In the genomic region with DNA sequence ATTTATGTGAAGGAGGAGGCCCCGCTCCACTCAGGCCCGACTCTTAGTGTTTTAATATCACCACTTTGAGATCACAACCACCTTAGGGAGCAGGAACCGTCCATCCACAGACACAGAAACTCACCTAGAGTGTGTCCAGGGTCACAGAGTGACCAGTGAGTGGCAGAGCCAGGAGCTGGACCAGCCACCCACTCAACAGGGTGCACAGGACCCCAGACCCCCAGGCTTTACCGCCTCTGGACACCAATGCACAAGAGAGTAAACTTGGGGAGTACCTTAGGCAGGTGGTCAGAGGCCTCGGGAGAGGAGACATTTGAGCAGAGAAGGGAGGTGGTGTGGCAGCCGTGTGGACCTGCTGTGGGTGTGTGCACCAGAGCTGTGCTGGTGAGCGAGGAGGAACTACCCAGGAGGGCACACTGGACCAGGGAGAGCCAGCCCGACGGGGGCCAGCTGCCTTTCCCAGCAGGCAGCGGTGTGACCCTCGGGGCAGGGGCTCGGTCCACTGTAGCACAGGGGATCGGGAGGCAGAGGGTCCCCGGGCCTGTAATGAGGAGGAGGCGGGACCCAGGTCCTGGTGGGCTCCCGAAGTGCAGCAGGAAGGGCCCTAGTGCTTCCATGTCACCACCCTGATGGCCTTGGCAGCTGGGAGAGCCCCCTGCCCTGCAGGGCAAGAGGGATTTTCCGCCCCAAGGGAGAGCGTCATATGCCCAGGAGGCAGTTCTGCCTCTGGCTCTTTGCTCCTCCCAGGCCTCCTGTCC, we compare ENCODE assay signal across 17 cellular contexts. TPM values are rescaled to one million over a fixed set of nuclear protein-coding genes. Genes with fewer than 3 reads are reported as not detected.
A peak's percentile ranks its signal among the peaks of the same experiment; 100 is the strongest.
DNase-seq lines count a peak whose midpoint lies in the region; ATAC-seq and TF ChIP-seq lines count a peak whose summit lies in the region.
"Had no signal": no experiment of that assay in that cellular context is flagged by ENCODE, and none has a peak within 500 bp of the region (broad histone marks: within the 10 kb centered on the region; RNA-seq: fewer than 3 reads in every experiment).

No MANE protein-coding gene starts in this region.

- no TSS peak for BruUV-seq in IMR-90 (replicated peaks; lab: Mats Ljungman, UMichigan)

- TF ChIP-seq POLR2A in IMR-90 (IDR thresholded peaks at IDR 0.05; ENCODE audit: low read depth, low read length), result no peak

- DNase-seq in CD4-positive, alpha-beta T cell, result peak in 1 of 10 experiments; percentile 32
- DNase-seq in IMR-90, result no peak
- DNase-seq in central memory CD8-positive, alpha-beta T cell (ENCODE audit: low spot score in 2 of 2), result no peak
- DNase-seq in natural killer cell treated with Interleukin-12 subunit alpha and Interleukin-12 subunit beta and Interleukin-15 and Interleukin-18, amount 100 ng/mL, for 72 hours (ENCODE audit: low spot score), result peak; percentile 56
- DNase-seq in GM19238 (ENCODE audit: insufficient read length, low spot score), result no peak
- DNase-seq in CD1c-positive myeloid dendritic cell (ENCODE audit: extremely low spot score), result no peak
- DNase-seq in activated T-cell treated with anti-CD3 and anti-CD28 coated beads for 4 hours, result no peak
- DNase-seq: erythroblast; GF-D8; SK-N-SH; stimulated activated CD4-positive, alpha-beta T cell treated with anti-CD3 and anti-CD28 coated beads, Interleukin-2, amount 100 ng/mL, for 48 hours had no signal

- no peaks in the 10 kb centered on the region for H3K4me1 ChIP-seq in IMR-90 (ENCODE audit: control insufficient read depth, insufficient read depth, low read length)

- H4K91ac ChIP-seq in IMR-90 (ENCODE audit: insufficient read depth, low read depth, low read length), result no peak overlapping the region

- no peak overlapping the region for H4K8ac ChIP-seq in IMR-90 (ENCODE audit: low read depth in 2 of 2, low read length in 2 of 2)

- no peak overlapping the region for H2AK5ac ChIP-seq in IMR-90 (ENCODE audit: low read depth, low read length)

- H3K27ac ChIP-seq in CD4-positive, alpha-beta T cell (ENCODE audit: low read depth, low read length), result peak overlapping the region; percentile 13
- H3K27ac ChIP-seq in IMR-90 (ENCODE audit: insufficient read depth, low read length), result no peak overlapping the region
- H3K27ac ChIP-seq: C4-2B had no signal

- H3K56ac ChIP-seq in IMR-90 (ENCODE audit: extremely low read depth, insufficient read depth, low read length), result no peak overlapping the region

- H3K9ac ChIP-seq in IMR-90 (ENCODE audit: low read depth, low read length), result no peak overlapping the region
- H3K9ac ChIP-seq: SK-N-SH had no signal

- no peak for TF ChIP-seq RAD21 in IMR-90 (IDR thresholded peaks at IDR 0.05; ENCODE audit: low read length)

- no peaks in the 10 kb centered on the region for H3K36me3 ChIP-seq in IMR-90 (ENCODE audit: control insufficient read depth, insufficient read depth, low read length)

- no peak overlapping the region for H2BK120ac ChIP-seq in IMR-90 (ENCODE audit: low read depth, low read length)

- no peaks in the 10 kb centered on the region for H4K20me1 ChIP-seq in IMR-90 (ENCODE audit: insufficient read depth, low read length)

- in situ Hi-C loops in IMR-90 (cut with MboI; ENCODE audit: low sequenced_read_pairs), result no loop called here

- no peaks in the 10 kb centered on the region for H3K27me3 ChIP-seq in CD4-positive, alpha-beta T cell (ENCODE audit: control insufficient read depth, insufficient read depth, low read length)
- H3K27me3 ChIP-seq in IMR-90 (ENCODE audit: control insufficient read depth, insufficient read depth, low read length), result peaks cover 41% of the 10 kb centered on the region

- TF ChIP-seq CTCF in CD4-positive, alpha-beta T cell (IDR thresholded peaks at IDR 0.05), result no peak
- no peak for TF ChIP-seq CTCF in IMR-90 (conservative IDR thresholded peaks at IDR 0.05; ENCODE audit: low read depth, low read length)

- POLR2A ChIA-PET in CD4-positive, alpha-beta T cell (lab: Charles Lee), result interaction anchor here (7.0 to 8.2 kb wide), 2 partner anchors 10 to 18 kb away, joined by 148 to 185 read pairs; partner anchors contain the start of genes NLRP6 and PGGHG
- POLR2A ChIA-PET in IMR-90 (lab: Charles Lee; ENCODE audit: unreplicated experiment), result no interaction called here

- H3K27me3 Mint-ChIP-seq in CD4-positive, alpha-beta T cell, result no peaks in the 10 kb centered on the region
- no peaks in the 10 kb centered on the region for H3K27me3 Mint-ChIP-seq in central memory CD8-positive, alpha-beta T cell
- no peaks in the 10 kb centered on the region for H3K27me3 Mint-ChIP-seq in natural killer cell treated with Interleukin-12 subunit alpha and Interleukin-12 subunit beta and Interleukin-15 and Interleukin-18, amount 100 ng/mL, for 72 hours
- H3K27me3 Mint-ChIP-seq: activated naive CD4-positive, alpha-beta T cell treated with anti-CD3 and anti-CD28 coated beads, Interleukin-2, amount 50 U/mL, for 24 hours; stimulated activated naive CD8-positive, alpha-beta T cell treated with anti-CD3 and anti-CD28 coated beads, Interleukin-15, Interleukin-2, amounts not matched to agents 100 ng/mL and 50 ng/mL, for 24 hours had no signal

- H3K4ac ChIP-seq in IMR-90 (ENCODE audit: low read depth, low read length), result no peak overlapping the region

- 67% methylated on average over 3 of the region's 18 CpGs; no CpG with 5 or more reads in 1 of the 2 experiments for WGBS in IMR-90 (ENCODE audit: extremely low coverage in 2 of 2, insufficient read length in 1 of 2), 2 experiments

- no peaks in the 10 kb centered on the region for H3K79me1 ChIP-seq in IMR-90 (ENCODE audit: low read depth in 1 of 2, low read length in 2 of 2)

- H3K4me3 ChIP-seq in IMR-90 (ENCODE audit: insufficient read depth, low read depth, low read length), result no peak overlapping the region

- no peak overlapping the region for H2BK20ac ChIP-seq in IMR-90 (ENCODE audit: low read depth, low read length)

- no peak overlapping the region for H2BK5ac ChIP-seq in IMR-90 (ENCODE audit: low read depth, low read length, poor library complexity, severe bottlenecking)

- no peak overlapping the region for H3K23ac ChIP-seq in IMR-90 (ENCODE audit: low read depth, low read length)

- no peaks in the 10 kb centered on the region for H3K9me1 ChIP-seq in IMR-90 (ENCODE audit: insufficient read depth, low read length)

- no peak overlapping the region for H2AFZ ChIP-seq in IMR-90 (replicated peaks; ENCODE audit: low read length, poor library complexity)

- H2AK9ac ChIP-seq in IMR-90 (replicated peaks; ENCODE audit: low read depth, low read length, poor library complexity), result peak overlapping the region; percentile 11

- CTCF ChIA-PET in CD4-positive, alpha-beta T cell (lab: Charles Lee), result interaction anchor here (1.0 to 1.9 kb wide), 2 partner anchors 20 kb away, joined by 4 to 7 read pairs; no protein-coding TSS in a partner anchor
- CTCF ChIA-PET in IMR-90 (lab: Yijun Ruan, JAX), result interaction anchor here (0.6 kb wide), 1 partner anchor 70 kb away, joined by 3 read pairs; no protein-coding TSS in a partner anchor

- H3K14ac ChIP-seq in IMR-90 (replicated peaks; ENCODE audit: low read depth, low read length), result no peak overlapping the region

- dilution Hi-C loops in IMR-90 (cut with HindIII; ENCODE audit: low sequenced_read_pairs, unreplicated experiment), result no loop called here

- no peak overlapping the region for H4K5ac ChIP-seq in IMR-90 (ENCODE audit: low read depth, low read length)

- H3K18ac ChIP-seq in IMR-90 (ENCODE audit: low read depth, low read length), result no peak overlapping the region

- H3K9me3 Mint-ChIP-seq in CD4-positive, alpha-beta T cell, result no peaks in the 10 kb centered on the region
- no peaks in the 10 kb centered on the region for H3K9me3 Mint-ChIP-seq in central memory CD8-positive, alpha-beta T cell
- H3K9me3 Mint-ChIP-seq in natural killer cell treated with Interleukin-12 subunit alpha and Interleukin-12 subunit beta and Interleukin-15 and Interleukin-18, amount 100 ng/mL, for 72 hours, result no peaks in the 10 kb centered on the region
- H3K9me3 Mint-ChIP-seq: activated naive CD4-positive, alpha-beta T cell treated with anti-CD3 and anti-CD28 coated beads, Interleukin-2, amount 50 U/mL, for 24 hours; stimulated activated naive CD8-positive, alpha-beta T cell treated with anti-CD3 and anti-CD28 coated beads, Interleukin-15, Interleukin-2, amounts not matched to agents 100 ng/mL and 50 ng/mL, for 24 hours had no signal

- no peak overlapping the region for H2BK15ac ChIP-seq in IMR-90 (ENCODE audit: low read depth, low read length)

- H3K4me1 Mint-ChIP-seq in CD4-positive, alpha-beta T cell (ENCODE audit: low read depth), result peaks cover 33% of the 10 kb centered on the region
- peaks cover 29% of the 10 kb centered on the region for H3K4me1 Mint-ChIP-seq in central memory CD8-positive, alpha-beta T cell
- peaks cover 26 to 33% of the 10 kb centered on the region in 2 donors for H3K4me1 Mint-ChIP-seq in natural killer cell treated with Interleukin-12 subunit alpha and Interleukin-12 subunit beta and Interleukin-15 and Interleukin-18, amount 100 ng/mL, for 72 hours (ENCODE audit: low read depth in 2 of 2)

- H3K27ac Mint-ChIP-seq in CD4-positive, alpha-beta T cell, result peak overlapping the region; percentile 94
- H3K27ac Mint-ChIP-seq in central memory CD8-positive, alpha-beta T cell (ENCODE audit: low read depth), result peak overlapping the region; percentile 95
- H3K27ac Mint-ChIP-seq in natural killer cell treated with Interleukin-12 subunit alpha and Interleukin-12 subunit beta and Interleukin-15 and Interleukin-18, amount 100 ng/mL, for 72 hours, result peak overlapping the region; percentile 82 to 95

- H3K36me3 Mint-ChIP-seq in CD4-positive, alpha-beta T cell (ENCODE audit: low read depth), result peaks cover 3% of the 10 kb centered on the region
- H3K36me3 Mint-ChIP-seq in central memory CD8-positive, alpha-beta T cell (ENCODE audit: insufficient read depth), result peaks cover 13% of the 10 kb centered on the region
- no peaks in the 10 kb centered on the region for H3K36me3 Mint-ChIP-seq in natural killer cell treated with Interleukin-12 subunit alpha and Interleukin-12 subunit beta and Interleukin-15 and Interleukin-18, amount 100 ng/mL, for 72 hours
- H3K36me3 Mint-ChIP-seq: activated naive CD4-positive, alpha-beta T cell treated with anti-CD3 and anti-CD28 coated beads, Interleukin-2, amount 50 U/mL, for 24 hours had no signal

- no peak overlapping the region for H3K4me3 Mint-ChIP-seq in CD4-positive, alpha-beta T cell
- H3K4me3 Mint-ChIP-seq in central memory CD8-positive, alpha-beta T cell, result no peak overlapping the region
- H3K4me3 Mint-ChIP-seq in natural killer cell treated with Interleukin-12 subunit alpha and Interleukin-12 subunit beta and Interleukin-15 and Interleukin-18, amount 100 ng/mL, for 72 hours, result no peak overlapping the region

- H3K9me3 ChIP-seq in CD4-positive, alpha-beta T cell (ENCODE audit: control insufficient read depth, low read length), result no peaks in the 10 kb centered on the region
- 0 out of 2 replicates have a peak, but pooled peaks cover 2% of the 10 kb centered on the region for H3K9me3 ChIP-seq in IMR-90 (ENCODE audit: control insufficient read depth, insufficient read depth, low read length)
- H3K9me3 ChIP-seq: SK-N-SH had no signal

- H3K4me2 ChIP-seq in IMR-90 (ENCODE audit: low read depth, low read length), result no peak overlapping the region
- H3K4me2 ChIP-seq: SK-N-SH had no signal

- intact Hi-C loops in CD4-positive, alpha-beta T cell (cut with DNase I, micrococcal nuclease), result loop anchor here in 1 of 2 experiments (2.0 kb wide), 1 partner anchor 14 kb away; no protein-coding TSS in a partner anchor
- intact Hi-C loops in IMR-90 (cut with micrococcal nuclease), result no loop called here

- ATAC-seq in CD4-positive, alpha-beta T cell (ENCODE audit: poor library complexity), result no peak
- ATAC-seq in IMR-90 (ENCODE audit: low read depth) (no peak), HG02852 (IDR thresholded peaks at IDR 0.05; ENCODE audit: unreplicated experiment) (no peak)
- ATAC-seq in central memory CD8-positive, alpha-beta T cell (replicated peaks; ENCODE audit: extremely low read depth, poor library complexity, severe bottlenecking), result no peak
- ATAC-seq in natural killer cell treated with Interleukin-12 subunit alpha and Interleukin-12 subunit beta and Interleukin-15 and Interleukin-18, amount 100 ng/mL, for 72 hours, result no peak

RNA-seq across cellular contexts. Expression of gene NLRP6, which starts 7.6 kb away (rescaled TPM):
- 10 to 100 TPM; 14.4 to 14.7 TPM for total RNA-seq in CD4-positive, alpha-beta T cell
- total RNA-seq in IMR-90 (2012; rRNA removed), result not detected in 2 replicates
- not detected in 2 replicates for polyA plus RNA-seq in IMR-90 (2012; rRNA removed)
- not detected in 2 replicates for polyA plus RNA-seq in IMR-90 (2012; cell fraction: cytosol; rRNA removed)
- 0.02 TPM in 1 of 2 replicates, not detected in the other for polyA plus RNA-seq in IMR-90 (2012; cell fraction: nucleus; rRNA removed; ENCODE audit: low replicate concordance)
- total RNA-seq in natural killer cell treated with Interleukin-12 subunit alpha and Interleukin-12 subunit beta and Interleukin-15 and Interleukin-18, amount 100 ng/mL, for 72 hours, result 1 to 10 TPM in 1 of 2 donors, under 1 TPM in 1; 0.26 to 1.2 TPM
- total RNA-seq: chondrocyte, pulmonary artery endothelial cell had no signal
- polyA plus RNA-seq: SK-N-SH had no signal

RNA-seq across cellular contexts. Expression of gene PGGHG, which starts 18.3 kb away (rescaled TPM):
- total RNA-seq in CD4-positive, alpha-beta T cell, result 100 to 1,000 TPM; 670 to 671 TPM
- 1.4 and 1.8 TPM in 2 replicates for total RNA-seq in IMR-90 (2012; rRNA removed)
- polyA plus RNA-seq in IMR-90 (2012; rRNA removed), result 16.2 and 17.0 TPM in 2 replicates
- polyA plus RNA-seq in IMR-90 (2012; cell fraction: cytosol; rRNA removed), result 2.1 and 3.3 TPM in 2 replicates
- 170 and 305 TPM in 2 replicates for polyA plus RNA-seq in IMR-90 (2012; cell fraction: nucleus; rRNA removed; ENCODE audit: low replicate concordance)
- 10 to 100 TPM; 17.0 to 24.9 TPM for total RNA-seq in natural killer cell treated with Interleukin-12 subunit alpha and Interleukin-12 subunit beta and Interleukin-15 and Interleukin-18, amount 100 ng/mL, for 72 hours

RNA-seq across cellular contexts. Expression of gene IFITM5, which starts 28.7 kb away (rescaled TPM):
- not detected for total RNA-seq in CD4-positive, alpha-beta T cell
- not detected in 2 replicates for total RNA-seq in IMR-90 (2012; rRNA removed)
- polyA plus RNA-seq in IMR-90 (2012; rRNA removed), result not detected in 2 replicates
- polyA plus RNA-seq in IMR-90 (2012; cell fraction: cytosol; rRNA removed), result not detected in 2 replicates
- polyA plus RNA-seq in IMR-90 (2012; cell fraction: nucleus; rRNA removed; ENCODE audit: low replicate concordance), result not detected in 2 replicates
- total RNA-seq in natural killer cell treated with Interleukin-12 subunit alpha and Interleukin-12 subunit beta and Interleukin-15 and Interleukin-18, amount 100 ng/mL, for 72 hours, result not detected
- total RNA-seq: chondrocyte, pulmonary artery endothelial cell had no signal
- polyA plus RNA-seq: SK-N-SH had no signal

RNA-seq across cellular contexts. Expression of gene PSMD13, which starts 33.9 kb away (rescaled TPM):
- total RNA-seq in CD4-positive, alpha-beta T cell, result 10 to 100 TPM; 56.9 to 57.8 TPM
- total RNA-seq in IMR-90 (2012; rRNA removed), result 217 and 232 TPM in 2 replicates
- polyA plus RNA-seq in IMR-90 (2012; rRNA removed), result 177 and 185 TPM in 2 replicates
- polyA plus RNA-seq in IMR-90 (2012; cell fraction: cytosol; rRNA removed), result 137 and 178 TPM in 2 replicates
- 136 and 175 TPM in 2 replicates for polyA plus RNA-seq in IMR-90 (2012; cell fraction: nucleus; rRNA removed; ENCODE audit: low replicate concordance)
- 100 to 1,000 TPM; 204 to 263 TPM for total RNA-seq in natural killer cell treated with Interleukin-12 subunit alpha and Interleukin-12 subunit beta and Interleukin-15 and Interleukin-18, amount 100 ng/mL, for 72 hours

RNA-seq across cellular contexts. Expression of gene SIRT3, which starts 34.5 kb away (rescaled TPM):
- 10 to 100 TPM; 16.4 to 18.0 TPM for total RNA-seq in CD4-positive, alpha-beta T cell
- total RNA-seq in IMR-90 (2012; rRNA removed), result 4.4 and 5.4 TPM in 2 replicates
- 14.9 and 18.6 TPM in 2 replicates for polyA plus RNA-seq in IMR-90 (2012; rRNA removed)
- polyA plus RNA-seq in IMR-90 (2012; cell fraction: cytosol; rRNA removed), result 14.3 and 15.8 TPM in 2 replicates
- 73.8 and 141 TPM in 2 replicates for polyA plus RNA-seq in IMR-90 (2012; cell fraction: nucleus; rRNA removed; ENCODE audit: low replicate concordance)
- 10 to 100 TPM; 13.7 to 16.3 TPM for total RNA-seq in natural killer cell treated with Interleukin-12 subunit alpha and Interleukin-12 subunit beta and Interleukin-15 and Interleukin-18, amount 100 ng/mL, for 72 hours

Comparison
In these comparisons a context has a peak if more than half of its experiments do, and no peak if none do; other contexts are left out.
1. RNA of gene NLRP6, which starts 7.6 kb away (total RNA-seq): 14.4 to 14.7 TPM in CD4-positive, alpha-beta T cell; 0.26 to 1.2 TPM in natural killer cell treated with Interleukin-12 subunit alpha and Interleukin-12 subunit beta and Interleukin-15 and Interleukin-18, amount 100 ng/mL, for 72 hours and not detected in IMR-90; every median in the first group is over 4 times any median in the second.
2. RNA of gene PGGHG, which starts 18.3 kb away (total RNA-seq): 670 to 671 TPM in CD4-positive, alpha-beta T cell; 17.0 to 24.9 TPM in natural killer cell treated with Interleukin-12 subunit alpha and Interleukin-12 subunit beta and Interleukin-15 and Interleukin-18, amount 100 ng/mL, for 72 hours and 1.4 to 1.8 TPM in IMR-90; every median in the first group is over 10 times any median in the second.
3. Peak in every context shown above with its lines, with median percentiles within 50 percentile points of each other: H3K27ac Mint-ChIP-seq.